Comparison of ENCODE assay signal across 1 cellular context in the genomic region with DNA sequence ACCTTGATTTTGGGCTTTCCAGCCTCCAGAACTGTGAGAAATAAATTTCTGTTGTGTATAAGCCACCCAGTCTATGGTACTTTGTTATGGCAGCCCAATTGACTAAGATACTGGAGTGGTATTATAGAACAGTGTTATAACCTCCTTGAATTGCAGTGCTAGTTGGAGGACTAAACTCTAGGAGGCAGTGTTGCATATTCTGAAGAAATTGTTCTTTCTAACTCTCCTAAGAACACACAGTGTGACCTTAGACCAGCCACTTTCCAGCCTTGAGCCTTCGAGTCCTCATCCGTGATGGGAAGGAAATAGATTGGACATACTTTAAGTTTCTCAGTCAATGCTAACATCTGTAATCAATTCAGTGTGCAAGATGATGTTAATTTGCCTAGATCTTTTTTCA.
TF ChIP-seq lines count a peak whose summit lies in the region.

No MANE protein-coding gene starts in this region.

TF ChIP-seq in SK-N-SH treated with all-trans-retinoic acid at 6 μM for 48 hours, 23 proteins besides CTCF, POLR2A, EP300 and RAD21:
- TF ChIP-seq ISL1 (CRISPR knock-in tag; IDR thresholded peaks at IDR 0.05) (no peak), PPARA (CRISPR knock-in tag; IDR thresholded peaks at IDR 0.05; ENCODE audit: borderline replicate concordance) (no peak), ZFP30 (CRISPR knock-in tag; IDR thresholded peaks at IDR 0.05) (no peak), TCF4 (CRISPR knock-in tag; IDR thresholded peaks at IDR 0.05; ENCODE audit: borderline replicate concordance) (no peak), ESRRG (CRISPR knock-in tag; IDR thresholded peaks at IDR 0.05) (no peak), ARNTL (CRISPR knock-in tag; IDR thresholded peaks at IDR 0.05; ENCODE audit: borderline replicate concordance, low read depth) (no peak), SNAI2 (CRISPR knock-in tag; IDR thresholded peaks at IDR 0.05) (no peak), GLIS3 (CRISPR knock-in tag; IDR thresholded peaks at IDR 0.05) (no peak), CSDC2 (CRISPR knock-in tag; IDR thresholded peaks at IDR 0.05) (no peak), ZFP3 (CRISPR knock-in tag; IDR thresholded peaks at IDR 0.05) (no peak), ZNF8 (CRISPR knock-in tag; IDR thresholded peaks at IDR 0.05) (no peak), ZC3H10 (CRISPR knock-in tag; IDR thresholded peaks at IDR 0.05) (no peak)
- TF ChIP-seq, protein P1, sequence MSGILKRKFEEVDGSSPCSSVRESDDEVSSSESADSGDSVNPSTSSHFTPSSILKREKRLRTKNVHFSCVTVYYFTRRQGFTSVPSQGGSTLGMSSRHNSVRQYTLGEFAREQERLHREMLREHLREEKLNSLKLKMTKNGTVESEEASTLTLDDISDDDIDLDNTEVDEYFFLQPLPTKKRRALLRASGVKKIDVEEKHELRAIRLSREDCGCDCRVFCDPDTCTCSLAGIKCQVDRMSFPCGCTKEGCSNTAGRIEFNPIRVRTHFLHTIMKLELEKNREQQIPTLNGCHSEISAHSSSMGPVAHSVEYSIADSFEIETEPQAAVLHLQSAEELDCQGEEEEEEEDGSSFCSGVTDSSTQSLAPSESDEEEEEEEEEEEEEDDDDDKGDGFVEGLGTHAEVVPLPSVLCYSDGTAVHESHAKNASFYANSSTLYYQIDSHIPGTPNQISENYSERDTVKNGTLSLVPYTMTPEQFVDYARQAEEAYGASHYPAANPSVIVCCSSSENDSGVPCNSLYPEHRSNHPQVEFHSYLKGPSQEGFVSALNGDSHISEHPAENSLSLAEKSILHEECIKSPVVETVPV (CRISPR knock-in tag; IDR thresholded peaks at IDR 0.05) = no peak
- TF ChIP-seq, protein P2, sequence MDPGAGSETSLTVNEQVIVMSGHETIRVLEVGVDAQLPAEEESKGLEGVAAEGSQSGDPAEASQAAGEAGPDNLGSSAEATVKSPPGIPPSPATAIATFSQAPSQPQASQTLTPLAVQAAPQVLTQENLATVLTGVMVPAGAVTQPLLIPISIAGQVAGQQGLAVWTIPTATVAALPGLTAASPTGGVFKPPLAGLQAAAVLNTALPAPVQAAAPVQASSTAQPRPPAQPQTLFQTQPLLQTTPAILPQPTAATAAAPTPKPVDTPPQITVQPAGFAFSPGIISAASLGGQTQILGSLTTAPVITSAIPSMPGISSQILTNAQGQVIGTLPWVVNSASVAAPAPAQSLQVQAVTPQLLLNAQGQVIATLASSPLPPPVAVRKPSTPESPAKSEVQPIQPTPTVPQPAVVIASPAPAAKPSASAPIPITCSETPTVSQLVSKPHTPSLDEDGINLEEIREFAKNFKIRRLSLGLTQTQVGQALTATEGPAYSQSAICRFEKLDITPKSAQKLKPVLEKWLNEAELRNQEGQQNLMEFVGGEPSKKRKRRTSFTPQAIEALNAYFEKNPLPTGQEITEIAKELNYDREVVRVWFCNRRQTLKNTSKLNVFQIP (CRISPR knock-in tag; IDR thresholded peaks at IDR 0.05; ENCODE audit: borderline replicate concordance, low read depth) = no peak
- TF ChIP-seq, protein P3, sequence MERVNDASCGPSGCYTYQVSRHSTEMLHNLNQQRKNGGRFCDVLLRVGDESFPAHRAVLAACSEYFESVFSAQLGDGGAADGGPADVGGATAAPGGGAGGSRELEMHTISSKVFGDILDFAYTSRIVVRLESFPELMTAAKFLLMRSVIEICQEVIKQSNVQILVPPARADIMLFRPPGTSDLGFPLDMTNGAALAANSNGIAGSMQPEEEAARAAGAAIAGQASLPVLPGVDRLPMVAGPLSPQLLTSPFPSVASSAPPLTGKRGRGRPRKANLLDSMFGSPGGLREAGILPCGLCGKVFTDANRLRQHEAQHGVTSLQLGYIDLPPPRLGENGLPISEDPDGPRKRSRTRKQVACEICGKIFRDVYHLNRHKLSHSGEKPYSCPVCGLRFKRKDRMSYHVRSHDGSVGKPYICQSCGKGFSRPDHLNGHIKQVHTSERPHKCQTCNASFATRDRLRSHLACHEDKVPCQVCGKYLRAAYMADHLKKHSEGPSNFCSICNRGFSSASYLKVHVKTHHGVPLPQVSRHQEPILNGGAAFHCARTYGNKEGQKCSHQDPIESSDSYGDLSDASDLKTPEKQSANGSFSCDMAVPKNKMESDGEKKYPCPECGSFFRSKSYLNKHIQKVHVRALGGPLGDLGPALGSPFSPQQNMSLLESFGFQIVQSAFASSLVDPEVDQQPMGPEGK (CRISPR knock-in tag; IDR thresholded peaks at IDR 0.05; ENCODE audit: borderline replicate concordance) = no peak
- TF ChIP-seq, protein P4, sequence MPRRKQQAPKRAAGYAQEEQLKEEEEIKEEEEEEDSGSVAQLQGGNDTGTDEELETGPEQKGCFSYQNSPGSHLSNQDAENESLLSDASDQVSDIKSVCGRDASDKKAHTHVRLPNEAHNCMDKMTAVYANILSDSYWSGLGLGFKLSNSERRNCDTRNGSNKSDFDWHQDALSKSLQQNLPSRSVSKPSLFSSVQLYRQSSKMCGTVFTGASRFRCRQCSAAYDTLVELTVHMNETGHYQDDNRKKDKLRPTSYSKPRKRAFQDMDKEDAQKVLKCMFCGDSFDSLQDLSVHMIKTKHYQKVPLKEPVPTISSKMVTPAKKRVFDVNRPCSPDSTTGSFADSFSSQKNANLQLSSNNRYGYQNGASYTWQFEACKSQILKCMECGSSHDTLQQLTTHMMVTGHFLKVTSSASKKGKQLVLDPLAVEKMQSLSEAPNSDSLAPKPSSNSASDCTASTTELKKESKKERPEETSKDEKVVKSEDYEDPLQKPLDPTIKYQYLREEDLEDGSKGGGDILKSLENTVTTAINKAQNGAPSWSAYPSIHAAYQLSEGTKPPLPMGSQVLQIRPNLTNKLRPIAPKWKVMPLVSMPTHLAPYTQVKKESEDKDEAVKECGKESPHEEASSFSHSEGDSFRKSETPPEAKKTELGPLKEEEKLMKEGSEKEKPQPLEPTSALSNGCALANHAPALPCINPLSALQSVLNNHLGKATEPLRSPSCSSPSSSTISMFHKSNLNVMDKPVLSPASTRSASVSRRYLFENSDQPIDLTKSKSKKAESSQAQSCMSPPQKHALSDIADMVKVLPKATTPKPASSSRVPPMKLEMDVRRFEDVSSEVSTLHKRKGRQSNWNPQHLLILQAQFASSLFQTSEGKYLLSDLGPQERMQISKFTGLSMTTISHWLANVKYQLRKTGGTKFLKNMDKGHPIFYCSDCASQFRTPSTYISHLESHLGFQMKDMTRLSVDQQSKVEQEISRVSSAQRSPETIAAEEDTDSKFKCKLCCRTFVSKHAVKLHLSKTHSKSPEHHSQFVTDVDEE (CRISPR knock-in tag; IDR thresholded peaks at IDR 0.05) = no peak
